Comparison of ENCODE assay signal across 9 cellular contexts in the genomic region with DNA sequence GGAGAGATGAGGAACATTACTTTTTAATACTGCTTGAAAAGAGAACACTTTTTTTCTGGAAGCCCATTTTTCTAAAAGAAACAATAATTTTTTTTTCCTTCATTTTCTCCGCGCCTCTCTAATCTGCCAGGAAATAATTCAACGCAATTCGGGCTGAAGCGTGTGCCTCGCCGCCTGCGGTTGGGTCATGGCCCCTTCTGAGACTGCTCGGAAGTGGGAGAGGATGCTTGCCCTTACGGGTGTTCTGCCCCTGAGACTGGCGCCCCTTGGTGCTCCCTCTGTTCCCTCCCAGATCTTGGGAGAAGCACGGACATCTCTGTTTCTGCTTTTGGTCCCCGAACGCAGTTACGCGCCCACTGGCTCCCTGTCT. TPM values are rescaled to one million over a fixed set of nuclear protein-coding genes. Genes with fewer than 3 reads are reported as not detected.
DNase-seq lines count a peak whose midpoint lies in the region; ATAC-seq and TF ChIP-seq lines count a peak whose summit lies in the region.
"Had no signal": no experiment of that assay in that cellular context is flagged by ENCODE, and none has a peak within 500 bp of the region (broad histone marks: within the 10 kb centered on the region; RNA-seq: fewer than 3 reads in every experiment).

No MANE protein-coding gene starts in this region.

- no peak for ATAC-seq in CD4-positive, alpha-beta T cell (ENCODE audit: poor library complexity)
- ATAC-seq in HG02759 (IDR thresholded peaks at IDR 0.05; ENCODE audit: unreplicated experiment) (peak; percentile 22), GM19324 (IDR thresholded peaks at IDR 0.05; ENCODE audit: low FRiP score, unreplicated experiment) (no peak)

- peaks cover 53% of the 10 kb centered on the region for H3K27me3 ChIP-seq in CD4-positive, alpha-beta T cell (ENCODE audit: control insufficient read depth, insufficient read depth, low read length)
- H3K27me3 ChIP-seq in muscle layer of duodenum (ENCODE audit: low read depth, low read length): peaks cover 29% of the 10 kb centered on the region

- no peaks in the 10 kb centered on the region for H3K36me3 Mint-ChIP-seq in CD4-positive, alpha-beta T cell (ENCODE audit: low read depth)
- no peaks in the 10 kb centered on the region for H3K36me3 Mint-ChIP-seq in MCF 10A (ENCODE audit: insufficient read depth, unreplicated experiment)

- peaks cover 5% of the 10 kb centered on the region for H3K9me3 ChIP-seq in CD4-positive, alpha-beta T cell (ENCODE audit: control insufficient read depth, low read length)
- no peaks in the 10 kb centered on the region for H3K9me3 ChIP-seq in muscle layer of duodenum (ENCODE audit: control insufficient read depth in 1 of 2, low read length in 2 of 2)

- intact Hi-C loops in CD4-positive, alpha-beta T cell (cut with DNase I, micrococcal nuclease): no loop called here
- intact Hi-C loops in MCF 10A (cut with micrococcal nuclease): no loop called here

- H3K4me3 Mint-ChIP-seq in CD4-positive, alpha-beta T cell: peak overlapping the region; percentile 42
- peak overlapping the region; percentile 75 for H3K4me3 Mint-ChIP-seq in MCF 10A (ENCODE audit: unreplicated experiment)

- H3K27ac ChIP-seq in CD4-positive, alpha-beta T cell (ENCODE audit: low read depth, low read length): no peak overlapping the region
- no peak overlapping the region for H3K27ac ChIP-seq in muscle layer of duodenum (ENCODE audit: low read length)

- TF ChIP-seq CTCF in CD4-positive, alpha-beta T cell (IDR thresholded peaks at IDR 0.05): no peak
- TF ChIP-seq CTCF in MCF 10A (IDR thresholded peaks at IDR 0.05; ENCODE audit: unreplicated experiment): no peak

- POLR2A ChIA-PET in CD4-positive, alpha-beta T cell (lab: Charles Lee): no interaction called here
- POLR2A ChIA-PET in MCF 10A (lab: Yijun Ruan, JAX): interaction anchor here (0.6 kb wide), 1 partner anchor 375 kb away, joined by 3 read pairs; no protein-coding TSS in a partner anchor

- H3K9me3 Mint-ChIP-seq in CD4-positive, alpha-beta T cell: peaks cover 2% of the 10 kb centered on the region
- H3K9me3 Mint-ChIP-seq in MCF 10A (ENCODE audit: unreplicated experiment): no peaks in the 10 kb centered on the region
- H3K9me3 Mint-ChIP-seq: dendritic cell treated with granulocyte-macrophage colony-stimulating factor and Interleukin-4, amounts not matched to agents 40 ng/mL and 50 ng/mL, for 4 days had no signal

- no peak for DNase-seq in CD4-positive, alpha-beta T cell
- DNase-seq in MCF 10A (ENCODE audit: unreplicated experiment) (peak; percentile 10), SHP77 treated with DMSO at 0.1 percent for 48 hours (lab: John Stamatoyannopoulos, UW) (no peak), HuH-7.5 (ENCODE audit: low spot score) (no peak), GM03348 (ENCODE audit: low spot score) (no peak)

- BruUV-seq in MCF 10A (replicated peaks; lab: Mats Ljungman, UMichigan): no TSS peak

- H3K27ac Mint-ChIP-seq in CD4-positive, alpha-beta T cell: no peak overlapping the region
- no peak overlapping the region for H3K27ac Mint-ChIP-seq in MCF 10A (ENCODE audit: low read depth, unreplicated experiment)
- H3K27ac Mint-ChIP-seq: dendritic cell treated with granulocyte-macrophage colony-stimulating factor and Interleukin-4, amounts not matched to agents 40 ng/mL and 50 ng/mL, for 4 days had no signal

- H3K4me1 Mint-ChIP-seq in CD4-positive, alpha-beta T cell (ENCODE audit: low read depth): peaks cover 20% of the 10 kb centered on the region
- no peaks in the 10 kb centered on the region for H3K4me1 Mint-ChIP-seq in MCF 10A (ENCODE audit: insufficient read depth, unreplicated experiment)

- CTCF ChIA-PET in CD4-positive, alpha-beta T cell (lab: Charles Lee): no interaction called here
- CTCF ChIA-PET in MCF 10A (lab: Yijun Ruan, JAX): interaction anchor here (0.7 to 1.1 kb wide), 2 partner anchors 23 to 67 kb away, joined by 3 read pairs; no protein-coding TSS in a partner anchor

- peaks cover 4 to 30% of the 10 kb centered on the region in 2 donors for H3K4me1 ChIP-seq in muscle layer of duodenum (ENCODE audit: control insufficient read depth in 1 of 2, insufficient read depth in 2 of 2, low read length in 2 of 2)

- no peaks in the 10 kb centered on the region for H3K36me3 ChIP-seq in muscle layer of duodenum (ENCODE audit: control insufficient read depth in 1 of 2, insufficient read depth in 2 of 2, low read length in 2 of 2)

- H3K4me3 ChIP-seq in muscle layer of duodenum (ENCODE audit: low read depth in 1 of 2, low read length in 2 of 2): peak overlapping the region; percentile 60 to 81

- H3K27me3 Mint-ChIP-seq in CD4-positive, alpha-beta T cell: peaks cover 76% of the 10 kb centered on the region
- no peaks in the 10 kb centered on the region for H3K27me3 Mint-ChIP-seq in MCF 10A (ENCODE audit: insufficient read depth, unreplicated experiment)

RNA-seq across cellular contexts. Expression of gene TBC1D30, which starts 0.3 kb away (rescaled TPM):
- under 1 TPM; 0.28 to 0.49 TPM for total RNA-seq in CD4-positive, alpha-beta T cell
- 7.9 and 9.4 TPM in 2 replicates for total RNA-seq in MCF 10A (2022)
